In genomic region chr4:64417974-64418373, GRCh38 we compare ENCODE assay signal across 1 cellular context.
TF ChIP-seq lines count a peak whose summit lies in the region.

No MANE protein-coding gene starts in this region.

TF ChIP-seq in Ishikawa, 13 proteins besides CTCF, POLR2A, EP300 and RAD21 (continued from another document):
- TF ChIP-seq, protein P1, sequence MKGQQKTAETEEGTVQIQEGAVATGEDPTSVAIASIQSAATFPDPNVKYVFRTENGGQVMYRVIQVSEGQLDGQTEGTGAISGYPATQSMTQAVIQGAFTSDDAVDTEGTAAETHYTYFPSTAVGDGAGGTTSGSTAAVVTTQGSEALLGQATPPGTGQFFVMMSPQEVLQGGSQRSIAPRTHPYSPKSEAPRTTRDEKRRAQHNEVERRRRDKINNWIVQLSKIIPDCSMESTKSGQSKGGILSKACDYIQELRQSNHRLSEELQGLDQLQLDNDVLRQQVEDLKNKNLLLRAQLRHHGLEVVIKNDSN (IDR thresholded peaks at IDR 0.05) = no peak
- TF ChIP-seq YY1 (IDR thresholded peaks at IDR 0.05; ENCODE audit: low read depth) (no peak), TAF1 (IDR thresholded peaks at IDR 0.05; ENCODE audit: low read depth) (no peak)
